Comparison of ENCODE assay signal across 26 cellular contexts in genomic region chr4:107478327-107478946, GRCh38.
"Had no signal": no experiment of that assay in that cellular context is flagged by ENCODE, and none has a peak within 500 bp of the region (broad histone marks: within the 10 kb centered on the region; RNA-seq: fewer than 3 reads in every experiment).

No MANE protein-coding gene starts in this region.

- H3K27ac Mint-ChIP-seq: activated CD4-positive, alpha-beta memory T cell treated with anti-CD3 and anti-CD28 coated beads for 36 hours; activated CD4-positive, alpha-beta T cell treated with anti-CD3 and anti-CD28 coated beads for 36 hours; activated CD4-positive, alpha-beta T cell treated with anti-CD3 and anti-CD28 coated beads, Interleukin-2, amount 10 ng/mL, durations not matched to agents 24 days and 14 days; activated CD8-positive, alpha-beta memory T cell treated with anti-CD3 and anti-CD28 coated beads, Interleukin-2, amount 10 ng/mL, durations not matched to agents 7 days and 5 days; activated CD8-positive, alpha-beta T cell treated with anti-CD3 and anti-CD28 coated beads, Interleukin-2, amount 10 ng/mL, durations not matched to agents 7 days and 5 days; activated naive CD4-positive, alpha-beta T cell treated with anti-CD3 and anti-CD28 coated beads, Interleukin-2, amount 10 ng/mL, durations not matched to agents 7 days and 5 days; activated naive CD4-positive, alpha-beta T cell treated with anti-CD3 and anti-CD28 coated beads, Interleukin-2, amount 50 U/mL, for 72 hours; activated naive CD8-positive, alpha-beta T cell treated with anti-CD3 and anti-CD28 coated beads, Interleukin-2, amount 10 ng/mL, durations not matched to agents 7 days and 5 days; dendritic cell treated with granulocyte-macrophage colony-stimulating factor and Interleukin-4, amounts not matched to agents 40 ng/mL and 50 ng/mL, for 4 days had no signal

- H3K27me3 Mint-ChIP-seq: activated CD4-positive, alpha-beta memory T cell treated with anti-CD3 and anti-CD28 coated beads for 36 hours; activated CD4-positive, alpha-beta T cell treated with anti-CD3 and anti-CD28 coated beads for 36 hours; activated CD4-positive, alpha-beta T cell treated with anti-CD3 and anti-CD28 coated beads, Interleukin-2, amount 10 ng/mL, durations not matched to agents 24 days and 14 days; activated CD8-positive, alpha-beta memory T cell treated with anti-CD3 and anti-CD28 coated beads, Interleukin-2, amount 10 ng/mL, durations not matched to agents 7 days and 5 days; activated naive CD4-positive, alpha-beta T cell treated with anti-CD3 and anti-CD28 coated beads, Interleukin-2, amount 10 ng/mL, durations not matched to agents 7 days and 5 days; central memory CD8-positive, alpha-beta T cell; dendritic cell treated with granulocyte-macrophage colony-stimulating factor and Interleukin-4, amounts not matched to agents 40 ng/mL and 50 ng/mL, for 4 days had no signal

- H3K27ac ChIP-seq: brain microvascular endothelial cell, coronary artery, dorsolateral prefrontal cortex, epithelial cell of prostate had no signal

- H3K36me3 Mint-ChIP-seq: activated CD4-positive, alpha-beta memory T cell treated with anti-CD3 and anti-CD28 coated beads for 36 hours; activated CD8-positive, alpha-beta memory T cell treated with anti-CD3 and anti-CD28 coated beads, Interleukin-2, amount 10 ng/mL, durations not matched to agents 7 days and 5 days; activated naive CD4-positive, alpha-beta T cell treated with anti-CD3 and anti-CD28 coated beads, Interleukin-2, amount 10 ng/mL, durations not matched to agents 7 days and 5 days; activated naive CD8-positive, alpha-beta T cell treated with anti-CD3 and anti-CD28 coated beads, Interleukin-2, amount 10 ng/mL, durations not matched to agents 7 days and 5 days had no signal

- H3K27me3 ChIP-seq: brain microvascular endothelial cell, dorsolateral prefrontal cortex had no signal

- H3K4me1 Mint-ChIP-seq: activated CD4-positive, alpha-beta T cell treated with anti-CD3 and anti-CD28 coated beads for 36 hours; activated CD4-positive, alpha-beta T cell treated with anti-CD3 and anti-CD28 coated beads, Interleukin-2, amount 10 ng/mL, durations not matched to agents 24 days and 14 days; activated CD8-positive, alpha-beta memory T cell treated with anti-CD3 and anti-CD28 coated beads, Interleukin-2, amount 10 ng/mL, durations not matched to agents 7 days and 5 days; activated naive CD4-positive, alpha-beta T cell treated with anti-CD3 and anti-CD28 coated beads, Interleukin-2, amount 10 ng/mL, durations not matched to agents 7 days and 5 days; activated naive CD8-positive, alpha-beta T cell treated with anti-CD3 and anti-CD28 coated beads, Interleukin-2, amount 10 ng/mL, durations not matched to agents 7 days and 5 days; central memory CD8-positive, alpha-beta T cell had no signal

- ATAC-seq: activated CD4-positive, alpha-beta T cell treated with anti-CD3 and anti-CD28 coated beads for 36 hours; activated CD8-positive, alpha-beta memory T cell treated with anti-CD3 and anti-CD28 coated beads, Interleukin-2, amount 10 ng/mL, durations not matched to agents 7 days and 5 days; activated CD8-positive, alpha-beta T cell treated with anti-CD3 and anti-CD28 coated beads, Interleukin-2, amount 10 ng/mL, durations not matched to agents 7 days and 5 days; activated naive CD4-positive, alpha-beta T cell treated with anti-CD3 and anti-CD28 coated beads, Interleukin-2, amount 50 U/mL, for 72 hours had no signal

- H3K4me3 ChIP-seq: coronary artery, dorsolateral prefrontal cortex had no signal

- H3K36me3 ChIP-seq: brain microvascular endothelial cell had no signal

- H3K4me3 Mint-ChIP-seq: activated CD4-positive, alpha-beta memory T cell treated with anti-CD3 and anti-CD28 coated beads for 36 hours; activated CD4-positive, alpha-beta T cell treated with anti-CD3 and anti-CD28 coated beads for 36 hours; activated CD4-positive, alpha-beta T cell treated with anti-CD3 and anti-CD28 coated beads, Interleukin-2, amount 10 ng/mL, durations not matched to agents 24 days and 14 days; activated CD8-positive, alpha-beta memory T cell treated with anti-CD3 and anti-CD28 coated beads, Interleukin-2, amount 10 ng/mL, durations not matched to agents 7 days and 5 days; activated CD8-positive, alpha-beta T cell treated with anti-CD3 and anti-CD28 coated beads, Interleukin-2, amount 10 ng/mL, durations not matched to agents 7 days and 5 days; activated naive CD4-positive, alpha-beta T cell treated with anti-CD3 and anti-CD28 coated beads, Interleukin-2, amount 10 ng/mL, durations not matched to agents 7 days and 5 days; activated naive CD8-positive, alpha-beta T cell treated with anti-CD3 and anti-CD28 coated beads, Interleukin-2, amount 10 ng/mL, durations not matched to agents 7 days and 5 days; central memory CD8-positive, alpha-beta T cell; dendritic cell treated with granulocyte-macrophage colony-stimulating factor and Interleukin-4, amounts not matched to agents 40 ng/mL and 50 ng/mL, for 4 days had no signal

- DNase-seq: activated CD4-positive, alpha-beta memory T cell treated with anti-CD3 and anti-CD28 coated beads for 36 hours; activated CD4-positive, alpha-beta T cell treated with anti-CD3 and anti-CD28 coated beads for 36 hours; activated CD4-positive, CD25-positive, alpha-beta regulatory T cell; activated CD4-positive, CD25-positive, alpha-beta regulatory T cell treated with anti-CD3 and anti-CD28 coated beads, Interleukin-2, amount 50 U/mL, for 72 hours; activated CD8-positive, alpha-beta memory T cell treated with anti-CD3 and anti-CD28 coated beads, Interleukin-2, amount 10 ng/mL, durations not matched to agents 7 days and 5 days; activated CD8-positive, alpha-beta memory T cell treated with anti-CD3 and anti-CD28 coated beads, Interleukin-2, amount 50 U/mL, for 4 hours; activated CD8-positive, alpha-beta T cell treated with anti-CD3 and anti-CD28 coated beads, Interleukin-2, amount 10 ng/mL, durations not matched to agents 7 days and 5 days; activated gamma-delta T cell; activated naive CD4-positive, alpha-beta T cell; activated naive CD4-positive, alpha-beta T cell treated with anti-CD3 and anti-CD28 coated beads, Interleukin-2, amount 10 ng/mL, durations not matched to agents 7 days and 5 days; activated naive CD8-positive, alpha-beta T cell treated with anti-CD3 and anti-CD28 coated beads, Interleukin-2, amount 10 ng/mL, durations not matched to agents 7 days and 5 days; activated T-cell treated with anti-CD3 and anti-CD28 coated beads, Interleukin-2, amount 50 U/mL, for 1 hour; activated T-cell treated with anti-CD3 and anti-CD28 coated beads, Interleukin-2, amount 50 U/mL, for 48 hours; amniotic stem cell; anterior cingulate cortex; brain microvascular endothelial cell; dorsolateral prefrontal cortex; effector memory CD4-positive, alpha-beta T cell; foreskin fibroblast; head of caudate nucleus had no signal
